In genomic region chr17:623121-623520, GRCh38 we compare ENCODE assay signal across 18 cellular contexts.
DNase-seq lines count a peak whose midpoint lies in the region; ATAC-seq, FAIRE-seq and TF ChIP-seq lines count a peak whose summit lies in the region.
"Had no signal": no experiment of that assay in that cellular context is flagged by ENCODE, and none has a peak within 500 bp of the region (broad histone marks: within the 10 kb centered on the region; RNA-seq: fewer than 3 reads in every experiment).

No MANE protein-coding gene starts in this region.

- H3K27me3 Mint-ChIP-seq in nephron progenitor cell (ENCODE audit: low read depth, poor library complexity), result no peaks in the 10 kb centered on the region
- no peaks in the 10 kb centered on the region for H3K27me3 Mint-ChIP-seq in activated naive CD4-positive, alpha-beta T cell treated with anti-CD3 and anti-CD28 coated beads, Interleukin-2, amount 10 ng/mL, durations not matched to agents 7 days and 5 days
- H3K27me3 Mint-ChIP-seq: CD4-positive, alpha-beta memory T cell had no signal

- no peak overlapping the region for H3K14ac ChIP-seq in trophoblast cell (ENCODE audit: low read length)

- no peak for ATAC-seq in A549
- ATAC-seq in K562, result no peak
- ATAC-seq in HG03521 (IDR thresholded peaks at IDR 0.05; ENCODE audit: unreplicated experiment), result no peak

- TF ChIP-seq EP300 in A549 (IDR thresholded peaks at IDR 0.05) (no peak), K562 (IDR thresholded peaks at IDR 0.05; ENCODE audit: low read length) (no peak)

- WGBS in A549 (ENCODE audit: missing lambda C conversion rate), result 92% methylated on average over 3 of the region's 3 CpGs
- 67% methylated on average over 2 of the region's 3 CpGs for WGBS in K562 (ENCODE audit: insufficient coverage, low coverage, missing lambda C conversion rate)
- WGBS in trophoblast cell (ENCODE audit: extremely low coverage, insufficient coverage, insufficient read length), result no CpG with 5 or more reads among the region's 3 CpGs

- TF ChIP-seq POLR2A in A549 (IDR thresholded peaks at IDR 0.05; ENCODE audit: low read length) (no peak), K562 (conservative IDR thresholded peaks at IDR 0.05) (no peak)

- H3K18ac ChIP-seq in trophoblast cell (ENCODE audit: low read length), result no peak overlapping the region

- H3K4me1 ChIP-seq in A549 (peaks cover 8% of the 10 kb centered on the region; the same call in 1 of the 3 replicates), K562 (replicated peaks in 1 of 2; ENCODE audit: control insufficient read depth in 2 of 2, insufficient read depth in 2 of 2, low read length in 2 of 2) (no peaks in the 10 kb centered on the region), trophoblast cell (ENCODE audit: control insufficient read depth in 1 of 2, insufficient read depth in 2 of 2, low read length in 2 of 2) (no peaks in the 10 kb centered on the region)
- H3K4me1 ChIP-seq: HAP-1 had no signal

- H2AK5ac ChIP-seq in trophoblast cell (ENCODE audit: low read length), result peak overlapping the region; percentile 39

- H3K36me3 Mint-ChIP-seq in nephron progenitor cell (ENCODE audit: low read depth), result peaks cover 58% of the 10 kb centered on the region
- H3K36me3 Mint-ChIP-seq in activated naive CD4-positive, alpha-beta T cell treated with anti-CD3 and anti-CD28 coated beads, Interleukin-2, amount 10 ng/mL, durations not matched to agents 7 days and 5 days, result peaks cover 42% of the 10 kb centered on the region

- POLR2A ChIA-PET in A549 (lab: Yijun Ruan, JAX), result no interaction called here
- POLR2A ChIA-PET in K562 (lab: Yijun Ruan, JAX), result no interaction called here

- peaks cover 33% of the 10 kb centered on the region; the same call in 2 of the 3 replicates for H3K36me3 ChIP-seq in K562 (ENCODE audit: control insufficient read depth, insufficient read depth, low read length)
- H3K36me3 ChIP-seq in trophoblast cell (ENCODE audit: control insufficient read depth in 1 of 2, insufficient read depth in 2 of 2, low read length in 2 of 2), result peaks cover 22 to 24% of the 10 kb centered on the region in 2 experiments

- TF ChIP-seq RAD21 in A549 (conservative IDR thresholded peaks at IDR 0.05 in 1 of 2, IDR thresholded peaks at IDR 0.05 in 1 of 2), result no peak
- no peak for TF ChIP-seq RAD21 in K562 (CRISPR knock-in tag; conservative IDR thresholded peaks at IDR 0.05 in 1 of 2, IDR thresholded peaks at IDR 0.05 in 1 of 2)

- H3K27ac Mint-ChIP-seq in nephron progenitor cell, result no peak overlapping the region
- no peak overlapping the region for H3K27ac Mint-ChIP-seq in activated naive CD4-positive, alpha-beta T cell treated with anti-CD3 and anti-CD28 coated beads, Interleukin-2, amount 10 ng/mL, durations not matched to agents 7 days and 5 days
- H3K27ac Mint-ChIP-seq: CD4-positive, alpha-beta memory T cell had no signal

- no peak overlapping the region for H4K12ac ChIP-seq in trophoblast cell (ENCODE audit: low read depth, low read length)

- TF ChIP-seq CTCF in A549 (IDR thresholded peaks at IDR 0.05) (no peak), K562 (IDR thresholded peaks at IDR 0.05 in 2 of 3, conservative IDR thresholded peaks at IDR 0.05 in 1 of 3; ENCODE audit: insufficient read depth in 2 of 3, low read depth in 1 of 3, low read length in 3 of 3) (no peak), nephron progenitor cell (IDR thresholded peaks at IDR 0.05) (no peak)

- no peak for DNase-seq in A549 (ENCODE audit: low read depth in 1 of 2, low spot score in 1 of 2)
- DNase-seq in K562 (ENCODE audit: extremely low read depth in 1 of 4, low spot score in 3 of 4), result no peak
- DNase-seq in trophoblast cell, result no peak
- no peak for DNase-seq in nephron progenitor cell
- no peak for DNase-seq in activated naive CD4-positive, alpha-beta T cell treated with anti-CD3 and anti-CD28 coated beads, Interleukin-2, amount 10 ng/mL, durations not matched to agents 7 days and 5 days
- DNase-seq: 8988T; C1 segment of cervical spinal cord; Calu3; CD4-positive, alpha-beta memory T cell; COR-L47; DMS79 treated with DMSO at 0.1 percent for 48 hours; GF-D8; GOT3 had no signal

- no peak overlapping the region for H2BK12ac ChIP-seq in trophoblast cell (ENCODE audit: low read length)

- intact Hi-C loops in K562 (cut with micrococcal nuclease), result no loop called here

- FAIRE-seq in A549 (lab: Jason Lieb, UNC), result no peak
- FAIRE-seq in K562 (lab: Jason Lieb, UNC), result no peak
- FAIRE-seq: GM12891, GM18507 had no signal

- H2BK120ac ChIP-seq in trophoblast cell (ENCODE audit: insufficient read depth, low read length, poor library complexity), result no peak overlapping the region

- in situ Hi-C loops in K562 (cut with MboI), result no loop called here

- H3K9me3 Mint-ChIP-seq in nephron progenitor cell, result peaks cover 9% of the 10 kb centered on the region
- H3K9me3 Mint-ChIP-seq in activated naive CD4-positive, alpha-beta T cell treated with anti-CD3 and anti-CD28 coated beads, Interleukin-2, amount 10 ng/mL, durations not matched to agents 7 days and 5 days, result peaks cover 5% of the 10 kb centered on the region
- H3K9me3 Mint-ChIP-seq: CD4-positive, alpha-beta memory T cell had no signal

- no peak overlapping the region for H3K4ac ChIP-seq in trophoblast cell (ENCODE audit: low read depth, low read length)

- no peak overlapping the region for H3K23ac ChIP-seq in trophoblast cell (ENCODE audit: low read length)

- H3K79me1 ChIP-seq in trophoblast cell (ENCODE audit: low read length), result no peaks in the 10 kb centered on the region

- H3K27ac ChIP-seq in A549, result peak overlapping the region in 1 of 2 experiments; percentile 70; a peak in 2 of 6 replicates
- no peak overlapping the region for H3K27ac ChIP-seq in K562 (ENCODE audit: extremely low read depth, low read depth, low read length)
- H3K27ac ChIP-seq in trophoblast cell (ENCODE audit: low read depth, low read length), result no peak overlapping the region

- H4K8ac ChIP-seq in trophoblast cell (ENCODE audit: low read depth, low read length), result no peak overlapping the region

- H3K79me2 ChIP-seq in K562 (ENCODE audit: control insufficient read depth, insufficient read depth, low read length) (no peaks in the 10 kb centered on the region), trophoblast cell (ENCODE audit: control insufficient read depth, insufficient read depth, low read length, poor library complexity) (no peaks in the 10 kb centered on the region)

- H2AFZ ChIP-seq in K562 (ENCODE audit: low read depth, low read length) (no peak overlapping the region), trophoblast cell (ENCODE audit: insufficient read depth, low read length, poor library complexity) (no peak overlapping the region)

- CTCF ChIA-PET in A549 (lab: Yijun Ruan, JAX) (interaction anchor here (1.0 kb wide), 1 partner anchor 77 kb away, joined by 3 read pairs; no protein-coding TSS in a partner anchor), K562 (lab: Yijun Ruan, JAX; ENCODE audit: low intra/inter-chr PET ratio) (no interaction called here)
- CTCF ChIA-PET in activated naive CD4-positive, alpha-beta T cell treated with anti-CD3 and anti-CD28 coated beads, Interleukin-2, amount 10 ng/mL, durations not matched to agents 7 days and 5 days (lab: Charles Lee), result no interaction called here

- H3K27me3 ChIP-seq in K562 (ENCODE audit: control insufficient read depth in 2 of 2, insufficient read depth in 2 of 2, low read length in 2 of 2) (no peaks in the 10 kb centered on the region), trophoblast cell (ENCODE audit: insufficient read depth, low read length) (no peaks in the 10 kb centered on the region)

- H3K9me1 ChIP-seq in K562 (ENCODE audit: control insufficient read depth, insufficient read depth, low read length), result no peaks in the 10 kb centered on the region

- no peak overlapping the region for H3K9ac ChIP-seq in K562 (ENCODE audit: insufficient read depth in 1 of 2, low read depth in 2 of 2, low read length in 2 of 2)
- H3K9ac ChIP-seq in trophoblast cell (ENCODE audit: low read length), result no peak overlapping the region

- no peaks in the 10 kb centered on the region for H3K4me1 Mint-ChIP-seq in nephron progenitor cell
- peaks cover 2% of the 10 kb centered on the region for H3K4me1 Mint-ChIP-seq in activated naive CD4-positive, alpha-beta T cell treated with anti-CD3 and anti-CD28 coated beads, Interleukin-2, amount 10 ng/mL, durations not matched to agents 7 days and 5 days
- H3K4me1 Mint-ChIP-seq: CD4-positive, alpha-beta memory T cell had no signal

- no peak overlapping the region for H3K4me3 ChIP-seq in A549
- H3K4me3 ChIP-seq in K562, result no peak overlapping the region
- no peak overlapping the region for H3K4me3 ChIP-seq in trophoblast cell (ENCODE audit: low read depth, low read length)
- H3K4me3 ChIP-seq: HAP-1 had no signal

- H3K4me2 ChIP-seq in A549 (no peak overlapping the region), K562 (ENCODE audit: insufficient read depth, low read length) (no peak overlapping the region), trophoblast cell (ENCODE audit: low read length) (no peak overlapping the region)

- no peak overlapping the region for H3K4me3 Mint-ChIP-seq in nephron progenitor cell
- no peak overlapping the region for H3K4me3 Mint-ChIP-seq in activated naive CD4-positive, alpha-beta T cell treated with anti-CD3 and anti-CD28 coated beads, Interleukin-2, amount 10 ng/mL, durations not matched to agents 7 days and 5 days
- H3K4me3 Mint-ChIP-seq: CD4-positive, alpha-beta memory T cell; HFFc6 had no signal

- H3K9me3 ChIP-seq in A549, result peaks cover 10% of the 10 kb centered on the region
- H3K9me3 ChIP-seq in K562 (replicated peaks; ENCODE audit: control insufficient read depth, insufficient read depth, low read depth, low read length), result no peaks in the 10 kb centered on the region; the same call in 1 of the 2 replicates
- peaks cover 4% of the 10 kb centered on the region for H3K9me3 ChIP-seq in trophoblast cell (ENCODE audit: insufficient read depth, low read depth, low read length)
- H3K9me3 ChIP-seq: HAP-1 had no signal

- BruUV-seq in K562 (replicated peaks; lab: Mats Ljungman, UMichigan), result no TSS peak

- no peaks in the 10 kb centered on the region for H4K20me1 ChIP-seq in K562 (replicated peaks; ENCODE audit: control insufficient read depth, insufficient read depth, low read length)

- H4K91ac ChIP-seq in trophoblast cell (ENCODE audit: low read depth, low read length), result no peak overlapping the region

- H2BK5ac ChIP-seq in trophoblast cell (ENCODE audit: low read depth, low read length, poor library complexity), result no peak overlapping the region

TF ChIP-seq in A549, 52 proteins besides CTCF, POLR2A, EP300 and RAD21 (continues in another document):
- TF ChIP-seq RCOR1 (IDR thresholded peaks at IDR 0.05; ENCODE audit: low read depth, low read length), result no peak

TF ChIP-seq in K562, 482 proteins besides CTCF, POLR2A, EP300 and RAD21:
- TF ChIP-seq ZNF24 (IDR thresholded peaks at IDR 0.05) (no peak), CXXC5 (CRISPR knock-in tag; IDR thresholded peaks at IDR 0.05) (no peak), ZNF253 (CRISPR knock-in tag; conservative IDR thresholded peaks at IDR 0.05) (no peak), SREBF2 (CRISPR knock-in tag; IDR thresholded peaks at IDR 0.05) (no peak), ZNF316 (IDR thresholded peaks at IDR 0.05) (peak; percentile 55), TRIM28 (IDR thresholded peaks at IDR 0.05) (no peak), C11orf30 (IDR thresholded peaks at IDR 0.05; ENCODE audit: low read depth) (peak; percentile 21; the same call in 1 of the 2 replicates)
TF ChIP-seq in K562: peak in this region for 2.

Comparison
In these comparisons a context has a peak if more than half of its experiments do, and no peak if none do; other contexts are left out.
1. Of the 35 proteins assayed by ChIP-seq in both K562 and A549: peak only in K562: none; only in A549: MAFK; in both: none; in neither: 34.